In the genomic region with DNA sequence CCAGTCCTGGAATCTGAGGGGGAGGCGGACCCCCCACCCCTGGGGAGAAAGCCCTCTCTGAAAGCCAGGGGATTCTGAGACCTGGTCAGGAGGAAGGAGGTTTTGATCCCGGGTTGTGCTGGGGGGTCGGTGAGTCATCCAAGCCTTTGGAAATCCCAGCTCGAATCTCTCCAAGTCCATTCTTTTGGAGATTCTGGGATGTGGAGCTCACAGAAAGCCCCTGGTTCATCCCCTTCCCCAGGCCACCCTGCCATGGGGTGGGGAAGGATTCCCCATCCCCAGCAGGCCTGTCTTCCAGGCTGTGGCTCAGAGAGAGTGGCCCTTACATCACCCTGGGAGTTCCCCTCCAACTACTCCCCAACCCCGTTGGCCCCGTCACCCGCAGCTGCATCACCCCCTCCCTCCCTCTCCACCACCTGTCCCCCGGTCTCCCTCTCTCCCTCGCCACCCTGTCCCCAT, we compare ENCODE assay signal across 9 cellular contexts. TPM values are rescaled to one million over a fixed set of nuclear protein-coding genes. Genes with fewer than 3 reads are reported as not detected.
DNase-seq lines count a peak whose midpoint lies in the region; ATAC-seq and TF ChIP-seq lines count a peak whose summit lies in the region.
"Had no signal": no experiment of that assay in that cellular context is flagged by ENCODE, and none has a peak within 500 bp of the region (broad histone marks: within the 10 kb centered on the region; RNA-seq: fewer than 3 reads in every experiment).

No MANE protein-coding gene starts in this region.

- intact Hi-C loops in natural killer cell (cut with micrococcal nuclease), result no loop called here

- H3K36me3 ChIP-seq in SJSA1, result no peaks in the 10 kb centered on the region

- H3K9me3 Mint-ChIP-seq in natural killer cell, result no peaks in the 10 kb centered on the region
- H3K9me3 Mint-ChIP-seq in activated T-cell treated with anti-CD3 and anti-CD28 coated beads, Interleukin-2, amount 50 U/mL, for 24 hours, result no peaks in the 10 kb centered on the region

- TF ChIP-seq CTCF in GM13976 (IDR thresholded peaks at IDR 0.05; ENCODE audit: borderline replicate concordance, control extremely low read depth, extremely low read depth, insufficient read depth, missing control alignments) (no peak), natural killer cell (IDR thresholded peaks at IDR 0.05) (no peak)

- H3K9me3 ChIP-seq in SJSA1 (replicated peaks), result no peaks in the 10 kb centered on the region

- H3K4me1 Mint-ChIP-seq in natural killer cell, result peaks cover 6 to 7% of the 10 kb centered on the region in 2 donors
- peaks cover 6% of the 10 kb centered on the region for H3K4me1 Mint-ChIP-seq in activated T-cell treated with anti-CD3 and anti-CD28 coated beads, Interleukin-2, amount 50 U/mL, for 24 hours (ENCODE audit: low read depth)

- H3K27me3 ChIP-seq in SJSA1 (replicated peaks), result no peaks in the 10 kb centered on the region; the same call in 1 of the 2 replicates

- peak overlapping the region; percentile 81 for H3K27ac ChIP-seq in SJSA1
- H3K27ac ChIP-seq: VCaP had no signal

- peaks cover 59% of the 10 kb centered on the region for H3K4me1 ChIP-seq in SJSA1 (replicated peaks)

- no peak overlapping the region; the same call in 1 of the 2 replicates for H3K4me3 ChIP-seq in SJSA1

- ATAC-seq in HG02678 (IDR thresholded peaks at IDR 0.05; ENCODE audit: unreplicated experiment), result peak; percentile 36
- peak in 2 of 3 donors; percentile 55 to 74 for ATAC-seq in natural killer cell
- no peak for ATAC-seq in GM21723 (IDR thresholded peaks at IDR 0.05; ENCODE audit: unreplicated experiment)

- DNase-seq in GM13976 (ENCODE audit: low spot score) (peak; percentile 89), SJSA1 (ENCODE audit: low read depth in 1 of 2, low spot score in 2 of 2) (peak; percentile 81 to 84), natural killer cell (no peak), 8988T (no peak), ureter (ENCODE audit: low spot score) (no peak)
- no peak for DNase-seq in activated T-cell treated with anti-CD3 and anti-CD28 coated beads, Interleukin-2, amount 50 U/mL, for 24 hours

- in situ Hi-C loops in GM13976 (cut with MboI; ENCODE audit: low sequenced_read_pairs, unreplicated experiment), result loop anchor here (5.0 kb wide), 1 partner anchor 79 kb away; no protein-coding TSS in a partner anchor

- peaks cover 10 to 11% of the 10 kb centered on the region in 2 donors for H3K27me3 Mint-ChIP-seq in natural killer cell (ENCODE audit: low read depth in 2 of 2)
- H3K27me3 Mint-ChIP-seq in activated T-cell treated with anti-CD3 and anti-CD28 coated beads, Interleukin-2, amount 50 U/mL, for 24 hours, result peaks cover 40% of the 10 kb centered on the region

- H3K4me3 Mint-ChIP-seq in natural killer cell, result no peak overlapping the region
- no peak overlapping the region for H3K4me3 Mint-ChIP-seq in activated T-cell treated with anti-CD3 and anti-CD28 coated beads, Interleukin-2, amount 50 U/mL, for 24 hours

- no peak overlapping the region for H3K27ac Mint-ChIP-seq in natural killer cell
- no peak overlapping the region for H3K27ac Mint-ChIP-seq in activated T-cell treated with anti-CD3 and anti-CD28 coated beads, Interleukin-2, amount 50 U/mL, for 24 hours

- H3K36me3 Mint-ChIP-seq in natural killer cell, result no peaks in the 10 kb centered on the region
- no peaks in the 10 kb centered on the region for H3K36me3 Mint-ChIP-seq in activated T-cell treated with anti-CD3 and anti-CD28 coated beads, Interleukin-2, amount 50 U/mL, for 24 hours (ENCODE audit: low read depth)

RNA-seq across cellular contexts. Expression of gene EXOC3L4, which starts 14.3 kb away (rescaled TPM):
- 0.50 TPM in 1 of 2 replicates, not detected in the other for total RNA-seq in SJSA1 (2014; rRNA removed; shearing (Covaris generic))
- total RNA-seq in natural killer cell (not detected), ureter (2.5 TPM)

RNA-seq across cellular contexts. Expression of gene TNFAIP2, which starts 14.5 kb away (rescaled TPM):
- total RNA-seq in SJSA1 (2014; rRNA removed; shearing (Covaris generic)), result 28.4 and 43.0 TPM in 2 replicates
- total RNA-seq in natural killer cell (10 to 100 TPM; 14.2 to 89.8 (median 50.1) TPM), ureter (720 TPM)

RNA-seq across cellular contexts. Expression of gene LBHD2, which starts 24.8 kb away (rescaled TPM):
- 0.82 TPM in 1 of 2 replicates, not detected in the other for total RNA-seq in SJSA1 (2014; rRNA removed; shearing (Covaris generic))
- total RNA-seq in natural killer cell (not detected), ureter (not detected)

RNA-seq across cellular contexts. Expression of gene CDC42BPB, which starts 51.4 kb away (rescaled TPM):
- total RNA-seq in SJSA1 (2014; rRNA removed; shearing (Covaris generic)), result 53.4 and 56.5 TPM in 2 replicates
- total RNA-seq in natural killer cell, result 1 to 10 TPM in 2 of 3 donors, under 1 TPM in 1; 0.86 to 2.3 (median 2.0) TPM
- total RNA-seq in ureter, result 131 TPM

Comparison
In these comparisons a context has a peak if more than half of its experiments do, and no peak if none do; other contexts are left out.
1. DNase-seq: peak in GM13976 (single experiment) and SJSA1 (2 of 2); none in natural killer cell (single experiment), 8988T (single experiment), activated T-cell treated with anti-CD3 and anti-CD28 coated beads, Interleukin-2, amount 50 U/mL, for 24 hours (single experiment) and ureter (single experiment).